ENCODE assay signal across 1 cellular context in genomic region chr19:50835785-50836542, GRCh38.
TF ChIP-seq lines count a peak whose summit lies in the region.

No MANE protein-coding gene starts in this region.

TF ChIP-seq in HEK293, 187 proteins besides CTCF, POLR2A, EP300 and RAD21 (continued from another document and continues in another):
- TF ChIP-seq ZNF76 (tag by site-specific recombination; IDR thresholded peaks at IDR 0.05; ENCODE audit: borderline replicate concordance, low read depth) (peak; percentile 6; the same call in 1 of the 2 replicates), ZNF175 (tag by site-specific recombination; IDR thresholded peaks at IDR 0.05) (no peak), ZNF121 (tag by site-specific recombination; IDR thresholded peaks at IDR 0.05) (peak; percentile 5; the same call in 1 of the 2 replicates), GLIS2 (tag by site-specific recombination; IDR thresholded peaks at IDR 0.05) (peak; percentile 86), ZBTB1 (tag by site-specific recombination; IDR thresholded peaks at IDR 0.05) (no peak), ZNF26 (tag by site-specific recombination; IDR thresholded peaks at IDR 0.05) (no peak), HIC1 (tag by site-specific recombination; IDR thresholded peaks at IDR 0.05) (no peak), PRDM2 (tag by site-specific recombination; IDR thresholded peaks at IDR 0.05; ENCODE audit: borderline replicate concordance) (no peak), ZNF311 (tag by site-specific recombination; IDR thresholded peaks at IDR 0.05; ENCODE audit: borderline replicate concordance) (no peak), EGR2 (tag by site-specific recombination; IDR thresholded peaks at IDR 0.05; ENCODE audit: low read depth) (peak; percentile 18; the same call in 1 of the 2 replicates), ZNF670 (tag by site-specific recombination; IDR thresholded peaks at IDR 0.05; ENCODE audit: low read depth) (no peak), ZNF544 (tag by site-specific recombination; IDR thresholded peaks at IDR 0.05) (no peak), GFI1B (tag by site-specific recombination; IDR thresholded peaks at IDR 0.05) (no peak), ZNF274 (IDR thresholded peaks at IDR 0.05; ENCODE audit: low read length) (no peak), ZNF274 (tag by site-specific recombination; IDR thresholded peaks at IDR 0.05; ENCODE audit: borderline replicate concordance) (no peak), ZNF621 (tag by site-specific recombination; IDR thresholded peaks at IDR 0.05) (no peak), ZNF148 (tag by site-specific recombination; IDR thresholded peaks at IDR 0.05; ENCODE audit: borderline replicate concordance) (no peak), ZNF664 (tag by site-specific recombination; IDR thresholded peaks at IDR 0.05) (no peak), MZF1 (tag by site-specific recombination; IDR thresholded peaks at IDR 0.05; ENCODE audit: borderline replicate concordance) (no peak), KLF16 (tag by site-specific recombination; IDR thresholded peaks at IDR 0.05) (0 out of 2 replicates have a peak, but pooled peaks have one; percentile 10), ZFHX2 (tag by site-specific recombination; conservative IDR thresholded peaks at IDR 0.05) (peak; percentile 62), ZNF335 (tag by site-specific recombination; conservative IDR thresholded peaks at IDR 0.05) (peak; percentile 91), ZNF211 (tag by site-specific recombination; IDR thresholded peaks at IDR 0.05; ENCODE audit: low read depth) (no peak), ZNF184 (tag by site-specific recombination; IDR thresholded peaks at IDR 0.05) (no peak), YY1 (tag by site-specific recombination; IDR thresholded peaks at IDR 0.05) (no peak), GLI2 (tag by site-specific recombination; IDR thresholded peaks at IDR 0.05; ENCODE audit: borderline replicate concordance, low read depth) (no peak), ZNF473 (tag by site-specific recombination; IDR thresholded peaks at IDR 0.05) (no peak), KLF1 (tag by site-specific recombination; IDR thresholded peaks at IDR 0.05) (peak; percentile 46)
- TF ChIP-seq, protein P1, sequence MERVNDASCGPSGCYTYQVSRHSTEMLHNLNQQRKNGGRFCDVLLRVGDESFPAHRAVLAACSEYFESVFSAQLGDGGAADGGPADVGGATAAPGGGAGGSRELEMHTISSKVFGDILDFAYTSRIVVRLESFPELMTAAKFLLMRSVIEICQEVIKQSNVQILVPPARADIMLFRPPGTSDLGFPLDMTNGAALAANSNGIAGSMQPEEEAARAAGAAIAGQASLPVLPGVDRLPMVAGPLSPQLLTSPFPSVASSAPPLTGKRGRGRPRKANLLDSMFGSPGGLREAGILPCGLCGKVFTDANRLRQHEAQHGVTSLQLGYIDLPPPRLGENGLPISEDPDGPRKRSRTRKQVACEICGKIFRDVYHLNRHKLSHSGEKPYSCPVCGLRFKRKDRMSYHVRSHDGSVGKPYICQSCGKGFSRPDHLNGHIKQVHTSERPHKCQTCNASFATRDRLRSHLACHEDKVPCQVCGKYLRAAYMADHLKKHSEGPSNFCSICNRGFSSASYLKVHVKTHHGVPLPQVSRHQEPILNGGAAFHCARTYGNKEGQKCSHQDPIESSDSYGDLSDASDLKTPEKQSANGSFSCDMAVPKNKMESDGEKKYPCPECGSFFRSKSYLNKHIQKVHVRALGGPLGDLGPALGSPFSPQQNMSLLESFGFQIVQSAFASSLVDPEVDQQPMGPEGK (tag by site-specific recombination; IDR thresholded peaks at IDR 0.05), result peak; percentile 51
- TF ChIP-seq, protein P2, sequence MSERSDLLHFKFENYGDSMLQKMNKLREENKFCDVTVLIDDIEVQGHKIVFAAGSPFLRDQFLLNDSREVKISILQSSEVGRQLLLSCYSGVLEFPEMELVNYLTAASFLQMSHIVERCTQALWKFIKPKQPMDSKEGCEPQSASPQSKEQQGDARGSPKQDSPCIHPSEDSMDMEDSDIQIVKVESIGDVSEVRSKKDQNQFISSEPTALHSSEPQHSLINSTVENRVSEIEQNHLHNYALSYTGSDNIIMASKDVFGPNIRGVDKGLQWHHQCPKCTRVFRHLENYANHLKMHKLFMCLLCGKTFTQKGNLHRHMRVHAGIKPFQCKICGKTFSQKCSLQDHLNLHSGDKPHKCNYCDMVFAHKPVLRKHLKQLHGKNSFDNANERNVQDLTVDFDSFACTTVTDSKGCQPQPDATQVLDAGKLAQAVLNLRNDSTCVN (tag by site-specific recombination; optimal IDR thresholded peaks at IDR 0.05), result peak; percentile 82
- TF ChIP-seq, protein P3, sequence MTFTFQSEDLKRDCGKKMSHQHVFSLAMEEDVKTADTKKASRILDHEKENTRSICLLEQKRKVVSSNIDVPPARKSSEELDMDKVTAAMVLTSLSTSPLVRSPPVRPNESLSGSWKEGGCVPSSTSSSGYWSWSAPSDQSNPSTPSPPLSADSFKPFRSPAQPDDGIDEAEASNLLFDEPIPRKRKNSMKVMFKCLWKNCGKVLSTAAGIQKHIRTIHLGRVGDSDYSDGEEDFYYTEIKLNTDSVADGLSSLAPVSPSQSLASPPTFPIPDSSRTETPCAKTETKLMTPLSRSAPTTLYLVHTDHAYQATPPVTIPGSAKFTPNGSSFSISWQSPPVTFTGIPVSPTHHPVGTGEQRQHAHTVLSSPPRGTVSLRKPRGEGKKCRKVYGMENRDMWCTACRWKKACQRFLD (tag by site-specific recombination; IDR thresholded peaks at IDR 0.05), result no peak
- TF ChIP-seq, protein P4, sequence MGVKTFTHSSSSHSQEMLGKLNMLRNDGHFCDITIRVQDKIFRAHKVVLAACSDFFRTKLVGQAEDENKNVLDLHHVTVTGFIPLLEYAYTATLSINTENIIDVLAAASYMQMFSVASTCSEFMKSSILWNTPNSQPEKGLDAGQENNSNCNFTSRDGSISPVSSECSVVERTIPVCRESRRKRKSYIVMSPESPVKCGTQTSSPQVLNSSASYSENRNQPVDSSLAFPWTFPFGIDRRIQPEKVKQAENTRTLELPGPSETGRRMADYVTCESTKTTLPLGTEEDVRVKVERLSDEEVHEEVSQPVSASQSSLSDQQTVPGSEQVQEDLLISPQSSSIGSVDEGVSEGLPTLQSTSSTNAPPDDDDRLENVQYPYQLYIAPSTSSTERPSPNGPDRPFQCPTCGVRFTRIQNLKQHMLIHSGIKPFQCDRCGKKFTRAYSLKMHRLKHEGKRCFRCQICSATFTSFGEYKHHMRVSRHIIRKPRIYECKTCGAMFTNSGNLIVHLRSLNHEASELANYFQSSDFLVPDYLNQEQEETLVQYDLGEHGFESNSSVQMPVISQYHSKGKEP (tag by site-specific recombination; IDR thresholded peaks at IDR 0.05), result no peak; the same call in 1 of the 2 replicates
- TF ChIP-seq, protein P5, sequence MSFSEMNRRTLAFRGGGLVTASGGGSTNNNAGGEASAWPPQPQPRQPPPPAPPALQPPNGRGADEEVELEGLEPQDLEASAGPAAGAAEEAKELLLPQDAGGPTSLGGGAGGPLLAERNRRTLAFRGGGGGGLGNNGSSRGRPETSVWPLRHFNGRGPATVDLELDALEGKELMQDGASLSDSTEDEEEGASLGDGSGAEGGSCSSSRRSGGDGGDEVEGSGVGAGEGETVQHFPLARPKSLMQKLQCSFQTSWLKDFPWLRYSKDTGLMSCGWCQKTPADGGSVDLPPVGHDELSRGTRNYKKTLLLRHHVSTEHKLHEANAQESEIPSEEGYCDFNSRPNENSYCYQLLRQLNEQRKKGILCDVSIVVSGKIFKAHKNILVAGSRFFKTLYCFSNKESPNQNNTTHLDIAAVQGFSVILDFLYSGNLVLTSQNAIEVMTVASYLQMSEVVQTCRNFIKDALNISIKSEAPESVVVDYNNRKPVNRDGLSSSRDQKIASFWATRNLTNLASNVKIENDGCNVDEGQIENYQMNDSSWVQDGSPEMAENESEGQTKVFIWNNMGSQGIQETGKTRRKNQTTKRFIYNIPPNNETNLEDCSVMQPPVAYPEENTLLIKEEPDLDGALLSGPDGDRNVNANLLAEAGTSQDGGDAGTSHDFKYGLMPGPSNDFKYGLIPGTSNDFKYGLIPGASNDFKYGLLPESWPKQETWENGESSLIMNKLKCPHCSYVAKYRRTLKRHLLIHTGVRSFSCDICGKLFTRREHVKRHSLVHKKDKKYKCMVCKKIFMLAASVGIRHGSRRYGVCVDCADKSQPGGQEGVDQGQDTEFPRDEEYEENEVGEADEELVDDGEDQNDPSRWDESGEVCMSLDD (tag by site-specific recombination; IDR thresholded peaks at IDR 0.05), result peak; percentile 91
